ENCODE assay signal across 1 cellular context in genomic region chr12:106953352-106954260, GRCh38.
TF ChIP-seq lines count a peak whose summit lies in the region.

No MANE protein-coding gene starts in this region.

TF ChIP-seq in SK-N-SH, 30 proteins besides CTCF, POLR2A, EP300 and RAD21:
- TF ChIP-seq ZBTB33 (IDR thresholded peaks at IDR 0.05; ENCODE audit: borderline replicate concordance, low read depth) (no peak), FOXM1 (IDR thresholded peaks at IDR 0.05; ENCODE audit: low read depth) (no peak), TEAD4 (IDR thresholded peaks at IDR 0.05; ENCODE audit: borderline replicate concordance, insufficient read depth) (no peak), TCF12 (IDR thresholded peaks at IDR 0.05) (no peak), SIN3A (IDR thresholded peaks at IDR 0.05; ENCODE audit: borderline replicate concordance, low read depth, low read length) (no peak), MXI1 (IDR thresholded peaks at IDR 0.05; ENCODE audit: low read depth, low read length) (no peak), YY1 (IDR thresholded peaks at IDR 0.05; ENCODE audit: low read depth) (no peak), FOSL2 (IDR thresholded peaks at IDR 0.05; ENCODE audit: borderline replicate concordance, low read depth) (no peak), NFIC (IDR thresholded peaks at IDR 0.05; ENCODE audit: borderline replicate concordance) (no peak), POLR2AphosphoS5 (IDR thresholded peaks at IDR 0.05; ENCODE audit: low read depth, low read length) (no peak)
